Comparison of ENCODE assay signal across 8 cellular contexts in the genomic region with DNA sequence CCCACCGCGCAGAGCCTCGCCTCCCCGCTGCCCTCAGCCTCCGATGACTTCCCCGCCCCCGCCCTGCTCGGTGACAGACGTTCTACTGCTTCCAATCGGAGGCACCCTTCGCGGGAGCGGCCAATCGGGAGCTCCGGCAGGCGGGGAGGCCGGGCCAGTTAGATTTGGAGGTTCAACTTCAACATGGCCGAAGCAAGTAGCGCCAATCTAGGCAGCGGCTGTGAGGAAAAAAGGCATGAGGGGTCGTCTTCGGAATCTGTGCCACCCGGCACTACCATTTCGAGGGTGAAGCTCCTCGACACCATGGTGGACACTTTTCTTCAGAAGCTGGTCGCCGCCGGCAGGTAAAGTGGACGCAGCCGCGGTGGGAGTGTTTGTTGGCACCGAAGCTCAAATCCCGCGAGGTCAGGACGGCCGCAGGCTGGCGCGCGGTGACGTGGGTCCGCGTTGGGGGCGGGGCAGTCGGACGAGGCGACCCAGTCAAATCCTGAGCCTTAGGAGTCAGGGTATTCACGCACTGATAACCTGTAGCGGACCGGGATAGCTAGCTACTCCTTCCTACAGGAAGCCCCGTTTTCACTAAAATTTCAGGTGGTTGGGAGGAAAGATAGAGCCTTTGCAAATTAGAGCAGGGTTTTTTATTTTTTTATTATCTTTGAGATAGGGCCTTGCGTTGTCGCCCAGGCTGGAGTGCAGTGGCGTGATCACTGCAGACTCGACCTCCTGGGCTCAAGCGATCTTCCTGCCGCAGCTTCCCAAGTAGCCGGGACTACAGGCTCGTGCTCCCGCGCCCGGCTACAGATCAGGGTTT.
DNase-seq lines count a peak whose midpoint lies in the region; ATAC-seq and TF ChIP-seq lines count a peak whose summit lies in the region.

A gene with protein sequence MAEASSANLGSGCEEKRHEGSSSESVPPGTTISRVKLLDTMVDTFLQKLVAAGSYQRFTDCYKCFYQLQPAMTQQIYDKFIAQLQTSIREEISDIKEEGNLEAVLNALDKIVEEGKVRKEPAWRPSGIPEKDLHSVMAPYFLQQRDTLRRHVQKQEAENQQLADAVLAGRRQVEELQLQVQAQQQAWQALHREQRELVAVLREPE (plus strand): TSS at position 175 of the 811 bp plus-strand sequence. CDS start 9 bp downstream, at position 184.

- peak within 1 kb of the TSS; percentile 97 for H3K4me3 Mint-ChIP-seq in activated naive CD4-positive, alpha-beta T cell treated with anti-CD3 and anti-CD28 coated beads, Interleukin-2, amount 50 U/mL, for 24 hours

- peak; percentile 99 for DNase-seq in NCI-H1092 treated with DMSO at 0.1 percent for 48 hours (lab: John Stamatoyannopoulos, UW)
- DNase-seq in globus pallidus (ENCODE audit: low spot score) = peak; percentile 97
- peak; percentile 59 to 99 (median 97) for DNase-seq in nucleus accumbens (lab: John Stamatoyannopoulos, UW)
- DNase-seq in superior temporal gyrus (ENCODE audit: extremely low spot score) = peak; percentile 97

- ATAC-seq in HG02588 (IDR thresholded peaks at IDR 0.05; ENCODE audit: unreplicated experiment) (peak; percentile 88), SK-N-SH treated with all-trans-retinoic acid at 6 μM for 48 hours (peak; percentile 96)

- no peaks in the 10 kb centered on the region for H3K27me3 Mint-ChIP-seq in activated naive CD4-positive, alpha-beta T cell treated with anti-CD3 and anti-CD28 coated beads, Interleukin-2, amount 50 U/mL, for 24 hours

- H3K27ac Mint-ChIP-seq in activated naive CD4-positive, alpha-beta T cell treated with anti-CD3 and anti-CD28 coated beads, Interleukin-2, amount 50 U/mL, for 24 hours = peak within 1 kb of the TSS; percentile 98

- H3K9me3 Mint-ChIP-seq in activated naive CD4-positive, alpha-beta T cell treated with anti-CD3 and anti-CD28 coated beads, Interleukin-2, amount 50 U/mL, for 24 hours = no peaks in the 10 kb centered on the region

- peaks cover 21% of the 10 kb centered on the region for H3K36me3 Mint-ChIP-seq in activated naive CD4-positive, alpha-beta T cell treated with anti-CD3 and anti-CD28 coated beads, Interleukin-2, amount 50 U/mL, for 24 hours

- H3K4me1 Mint-ChIP-seq in activated naive CD4-positive, alpha-beta T cell treated with anti-CD3 and anti-CD28 coated beads, Interleukin-2, amount 50 U/mL, for 24 hours = peaks cover 38% of the 10 kb centered on the region

- peak within 1 kb of the TSS; percentile 89 for H3K4me3 ChIP-seq in GM08714 (ENCODE audit: low read length)

TF ChIP-seq in SK-N-SH treated with all-trans-retinoic acid at 6 μM for 48 hours, 23 proteins besides CTCF, POLR2A, EP300 and RAD21:
- no peak for TF ChIP-seq ARNTL (CRISPR knock-in tag; IDR thresholded peaks at IDR 0.05; ENCODE audit: borderline replicate concordance, low read depth)
- TF ChIP-seq GLIS3 (CRISPR knock-in tag; IDR thresholded peaks at IDR 0.05) = no peak
- no peak for TF ChIP-seq PPARA (CRISPR knock-in tag; IDR thresholded peaks at IDR 0.05; ENCODE audit: borderline replicate concordance)
- TF ChIP-seq ISL1 (CRISPR knock-in tag; IDR thresholded peaks at IDR 0.05) = no peak
- TF ChIP-seq, protein P1, sequence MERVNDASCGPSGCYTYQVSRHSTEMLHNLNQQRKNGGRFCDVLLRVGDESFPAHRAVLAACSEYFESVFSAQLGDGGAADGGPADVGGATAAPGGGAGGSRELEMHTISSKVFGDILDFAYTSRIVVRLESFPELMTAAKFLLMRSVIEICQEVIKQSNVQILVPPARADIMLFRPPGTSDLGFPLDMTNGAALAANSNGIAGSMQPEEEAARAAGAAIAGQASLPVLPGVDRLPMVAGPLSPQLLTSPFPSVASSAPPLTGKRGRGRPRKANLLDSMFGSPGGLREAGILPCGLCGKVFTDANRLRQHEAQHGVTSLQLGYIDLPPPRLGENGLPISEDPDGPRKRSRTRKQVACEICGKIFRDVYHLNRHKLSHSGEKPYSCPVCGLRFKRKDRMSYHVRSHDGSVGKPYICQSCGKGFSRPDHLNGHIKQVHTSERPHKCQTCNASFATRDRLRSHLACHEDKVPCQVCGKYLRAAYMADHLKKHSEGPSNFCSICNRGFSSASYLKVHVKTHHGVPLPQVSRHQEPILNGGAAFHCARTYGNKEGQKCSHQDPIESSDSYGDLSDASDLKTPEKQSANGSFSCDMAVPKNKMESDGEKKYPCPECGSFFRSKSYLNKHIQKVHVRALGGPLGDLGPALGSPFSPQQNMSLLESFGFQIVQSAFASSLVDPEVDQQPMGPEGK (CRISPR knock-in tag; IDR thresholded peaks at IDR 0.05; ENCODE audit: borderline replicate concordance) = no peak
- TF ChIP-seq ESRRG (CRISPR knock-in tag; IDR thresholded peaks at IDR 0.05) = no peak
- no peak for TF ChIP-seq ZNF70 (CRISPR knock-in tag; IDR thresholded peaks at IDR 0.05)
- TF ChIP-seq TOX (CRISPR knock-in tag; IDR thresholded peaks at IDR 0.05; ENCODE audit: borderline replicate concordance) = no peak
- TF ChIP-seq, protein P2, sequence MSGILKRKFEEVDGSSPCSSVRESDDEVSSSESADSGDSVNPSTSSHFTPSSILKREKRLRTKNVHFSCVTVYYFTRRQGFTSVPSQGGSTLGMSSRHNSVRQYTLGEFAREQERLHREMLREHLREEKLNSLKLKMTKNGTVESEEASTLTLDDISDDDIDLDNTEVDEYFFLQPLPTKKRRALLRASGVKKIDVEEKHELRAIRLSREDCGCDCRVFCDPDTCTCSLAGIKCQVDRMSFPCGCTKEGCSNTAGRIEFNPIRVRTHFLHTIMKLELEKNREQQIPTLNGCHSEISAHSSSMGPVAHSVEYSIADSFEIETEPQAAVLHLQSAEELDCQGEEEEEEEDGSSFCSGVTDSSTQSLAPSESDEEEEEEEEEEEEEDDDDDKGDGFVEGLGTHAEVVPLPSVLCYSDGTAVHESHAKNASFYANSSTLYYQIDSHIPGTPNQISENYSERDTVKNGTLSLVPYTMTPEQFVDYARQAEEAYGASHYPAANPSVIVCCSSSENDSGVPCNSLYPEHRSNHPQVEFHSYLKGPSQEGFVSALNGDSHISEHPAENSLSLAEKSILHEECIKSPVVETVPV (CRISPR knock-in tag; IDR thresholded peaks at IDR 0.05) = no peak
- no peak for TF ChIP-seq CSDC2 (CRISPR knock-in tag; IDR thresholded peaks at IDR 0.05)

Comparison
In these comparisons a context has a peak if more than half of its experiments do, and no peak if none do; other contexts are left out.
1. Peak in every context shown above with its lines: DNase-seq, ATAC-seq and H3K4me3 ChIP-seq.